Comparison of ENCODE assay signal across 22 cellular contexts in the genomic region with DNA sequence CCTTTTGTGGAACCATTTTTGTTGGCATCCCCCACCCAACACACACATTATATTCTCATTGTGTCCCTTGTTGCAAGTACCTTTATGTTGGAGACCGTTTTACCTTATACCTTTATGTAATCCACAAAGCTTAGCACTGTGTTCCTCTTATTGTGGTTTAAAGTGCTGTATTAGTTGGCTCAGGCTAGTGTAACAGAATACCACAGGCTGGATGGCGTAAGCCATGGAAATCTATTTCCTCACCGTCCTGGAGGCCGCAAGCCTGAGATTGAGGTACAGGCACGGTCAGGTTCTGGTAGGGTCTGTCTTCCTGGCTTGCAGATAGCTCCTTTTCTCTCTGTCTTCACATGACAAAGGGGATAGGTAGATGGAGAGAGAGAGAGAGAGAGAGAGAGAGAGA.
"Had no signal": no experiment of that assay in that cellular context is flagged by ENCODE, and none has a peak within 500 bp of the region (broad histone marks: within the 10 kb centered on the region; RNA-seq: fewer than 3 reads in every experiment).

No MANE protein-coding gene starts in this region.

- ATAC-seq: activated CD4-positive, CD25-positive, alpha-beta regulatory T cell treated with anti-CD3 and anti-CD28 coated beads, Interleukin-2, amount 50 U/mL, for 24 hours; body of pancreas; left cardiac atrium; left ventricle myocardium superior; sciatic nerve; stimulated activated naive CD8-positive, alpha-beta T cell treated with anti-CD3 and anti-CD28 coated beads, Interleukin-15, Interleukin-2, amounts not matched to agents 100 U/mL and 50 U/mL, for 24 hours had no signal

- DNase-seq: activated CD4-positive, alpha-beta T cell treated with anti-CD3 and anti-CD28 coated beads for 48 hours; activated CD4-positive, alpha-beta T cell treated with anti-CD3 and anti-CD28 coated beads, Interleukin-2, amount 50 U/mL, for 48 hours; activated CD8-positive, alpha-beta memory T cell treated with anti-CD3 and anti-CD28 coated beads for 24 hours; activated effector memory CD4-positive, alpha-beta T cell treated with anti-CD3 and anti-CD28 coated beads, Interleukin-2, amount 50 U/mL, for 16 hours; activated naive CD4-positive, alpha-beta T cell treated with anti-CD3 and anti-CD28 coated beads for 36 hours; activated naive CD8-positive, alpha-beta T cell treated with anti-CD3 and anti-CD28 coated beads for 36 hours; adrenal gland; aorta; body of pancreas; cerebellar nuclear complex; colonic mucosa; effector CD8-positive, alpha-beta T cell; islet precursor cell; left cardiac atrium; left ventricle myocardium superior; mammary epithelial cell; stimulated activated CD4-positive, alpha-beta T cell treated with anti-CD3 and anti-CD28 coated beads, Interleukin-12 subunit alpha, Interleukin-12 subunit beta, amount 100 ng/mL, for 4 hours; stimulated activated CD4-positive, alpha-beta T cell treated with anti-CD3 and anti-CD28 coated beads, Interleukin-4, amount 100 ng/mL, for 1 hour; stimulated activated naive CD8-positive, alpha-beta T cell treated with anti-CD3 and anti-CD28 coated beads, Interleukin-15, Interleukin-2, amounts not matched to agents 100 U/mL and 50 U/mL, for 24 hours; trophoblast cell had no signal
